Comparison of ENCODE assay signal across 19 cellular contexts in the genomic region with DNA sequence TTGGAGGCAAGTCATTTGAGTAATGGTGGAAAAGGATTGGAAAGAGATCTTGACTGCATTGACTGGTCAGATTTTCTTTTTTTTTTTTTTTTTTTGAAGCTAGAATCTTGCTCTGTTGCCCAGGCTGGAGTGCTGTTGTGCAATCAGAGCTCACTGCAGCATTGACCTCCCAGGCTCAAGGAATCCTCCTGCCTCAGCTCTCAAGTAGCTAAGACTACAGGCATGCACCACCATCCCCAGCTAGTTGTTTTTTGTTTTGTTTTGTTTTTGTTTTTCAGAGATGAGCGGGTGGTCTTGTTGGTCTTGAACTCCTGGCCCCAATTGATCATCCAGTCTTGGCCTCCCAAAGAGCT. TPM values are rescaled to one million over a fixed set of nuclear protein-coding genes. Genes with fewer than 3 reads are reported as not detected.
A peak's percentile ranks its signal among the peaks of the same experiment; 100 is the strongest.
DNase-seq lines count a peak whose midpoint lies in the region; ATAC-seq, FAIRE-seq and TF ChIP-seq lines count a peak whose summit lies in the region.
"Had no signal": no experiment of that assay in that cellular context is flagged by ENCODE, and none has a peak within 500 bp of the region (broad histone marks: within the 10 kb centered on the region; RNA-seq: fewer than 3 reads in every experiment).

No MANE protein-coding gene starts in this region.

- no peaks in the 10 kb centered on the region for H3K79me2 ChIP-seq in K562 (ENCODE audit: control insufficient read depth, insufficient read depth, low read length)

- no peaks in the 10 kb centered on the region for H3K9me3 ChIP-seq in K562 (replicated peaks; ENCODE audit: control insufficient read depth, insufficient read depth, low read depth, low read length)
- H3K9me3 ChIP-seq: BE2C had no signal

- no peaks in the 10 kb centered on the region for H3K36me3 ChIP-seq in K562 (ENCODE audit: control insufficient read depth, insufficient read depth, low read length)
- H3K36me3 ChIP-seq: BE2C had no signal

- no peak overlapping the region for H3K4me2 ChIP-seq in K562 (ENCODE audit: insufficient read depth, low read length)
- H3K4me2 ChIP-seq: GM23338 had no signal

- no peak for DNase-seq in K562 (ENCODE audit: extremely low read depth in 1 of 4, low spot score in 3 of 4)
- no peak for DNase-seq in stimulated activated CD4-positive, alpha-beta T cell treated with anti-CD3 and anti-CD28 coated beads, Interleukin-4, amount 100 ng/mL, for 24 hours
- DNase-seq: ACHN; BE2C; CD4-positive, alpha-beta memory T cell; DMS153; DMS79; GDM1; H9; KG1 had no signal

- TF ChIP-seq CTCF in C4-2B (conservative IDR thresholded peaks at IDR 0.05) (no peak), K562 (IDR thresholded peaks at IDR 0.05 in 2 of 3, conservative IDR thresholded peaks at IDR 0.05 in 1 of 3; ENCODE audit: insufficient read depth in 2 of 3, low read depth in 1 of 3, low read length in 3 of 3) (no peak)

- CTCF ChIA-PET in K562 (lab: Yijun Ruan, JAX; ENCODE audit: low intra/inter-chr PET ratio): no interaction called here

- no peak for FAIRE-seq in K562 (lab: Jason Lieb, UNC)
- FAIRE-seq: A204.1, GM12892, GM18507 had no signal

- ATAC-seq in K562 (no peak), GM21423 (IDR thresholded peaks at IDR 0.05; ENCODE audit: unreplicated experiment) (no peak), HG02798 (IDR thresholded peaks at IDR 0.05; ENCODE audit: poor library complexity, unreplicated experiment) (no peak)
- ATAC-seq: GM23338 had no signal

- TF ChIP-seq EP300 in Ishikawa (IDR thresholded peaks at IDR 0.05; ENCODE audit: borderline replicate concordance) (no peak), K562 (IDR thresholded peaks at IDR 0.05; ENCODE audit: low read length) (no peak)

- intact Hi-C loops in K562 (cut with micrococcal nuclease): no loop called here

- no peak for TF ChIP-seq POLR2A in K562 (conservative IDR thresholded peaks at IDR 0.05)

- H4K20me1 ChIP-seq in K562 (replicated peaks; ENCODE audit: control insufficient read depth, insufficient read depth, low read length): 0 out of 2 replicates have a peak, but pooled peaks cover 4% of the 10 kb centered on the region

- no peaks in the 10 kb centered on the region for H3K9me1 ChIP-seq in K562 (ENCODE audit: control insufficient read depth, insufficient read depth, low read length)

- 0% methylated on average over 1 of the region's 1 CpG for WGBS in K562 (ENCODE audit: insufficient coverage, low coverage, missing lambda C conversion rate)

- in situ Hi-C loops in K562 (cut with MboI): no loop called here

- peaks cover 6 to 20% of the 10 kb centered on the region in 2 experiments; a peak in 4 of 5 replicates for H3K27me3 ChIP-seq in K562 (ENCODE audit: control insufficient read depth in 2 of 2, insufficient read depth in 2 of 2, low read length in 2 of 2)
- H3K27me3 ChIP-seq: BE2C had no signal

- no peak overlapping the region for H3K9ac ChIP-seq in K562 (ENCODE audit: insufficient read depth in 1 of 2, low read depth in 2 of 2, low read length in 2 of 2)

- H3K4me1 ChIP-seq in K562 (replicated peaks in 1 of 2; ENCODE audit: control insufficient read depth in 2 of 2, insufficient read depth in 2 of 2, low read length in 2 of 2): peaks cover 4 to 5% of the 10 kb centered on the region in 2 experiments; a peak in 3 of 5 replicates

- no TSS peak for BruUV-seq in K562 (replicated peaks; lab: Mats Ljungman, UMichigan)

- H2AFZ ChIP-seq in K562 (ENCODE audit: low read depth, low read length): no peak overlapping the region
- H2AFZ ChIP-seq: GM23338 had no signal

- TF ChIP-seq RAD21 in Ishikawa (IDR thresholded peaks at IDR 0.05; ENCODE audit: low read depth) (no peak), K562 (CRISPR knock-in tag; conservative IDR thresholded peaks at IDR 0.05 in 1 of 2, IDR thresholded peaks at IDR 0.05 in 1 of 2) (no peak)

- POLR2A ChIA-PET in K562 (lab: Yijun Ruan, JAX): no interaction called here

- H3K27ac ChIP-seq in C4-2B: peak overlapping the region; percentile 77
- no peak overlapping the region for H3K27ac ChIP-seq in K562 (ENCODE audit: extremely low read depth, low read depth, low read length)

- H3K4me3 ChIP-seq in K562: no peak overlapping the region
- H3K4me3 ChIP-seq: GM23338 had no signal

TF ChIP-seq in Ishikawa, 13 proteins besides CTCF, POLR2A, EP300 and RAD21:
- TF ChIP-seq CEBPB (IDR thresholded peaks at IDR 0.05) (peak; percentile 36; the same call in 1 of the 2 replicates), CREB1 (IDR thresholded peaks at IDR 0.05; ENCODE audit: low read depth) (no peak)

TF ChIP-seq in K562, 482 proteins besides CTCF, POLR2A, EP300 and RAD21:
- TF ChIP-seq CEBPB (tag; IDR thresholded peaks at IDR 0.05) (peak; percentile 55), EWSR1 (IDR thresholded peaks at IDR 0.05; ENCODE audit: borderline replicate concordance, low read depth, partially characterized antibody) (no peak), ZNF121 (CRISPR knock-in tag; conservative IDR thresholded peaks at IDR 0.05) (peak; percentile 78)

RNA-seq across cellular contexts. Expression of a gene that starts 30.9 kb away (rescaled TPM):
- total RNA-seq in K562 (2011; cell fraction: chromatin; rRNA removed; ENCODE audit: low replicate concordance): 0.21 TPM in 1 of 2 replicates, not detected in the other
- 0.33 and 0.39 TPM in 2 replicates for total RNA-seq in K562 (2011; cell fraction: nucleolus; rRNA removed)
- total RNA-seq in K562 (2011; cell fraction: nucleoplasm; rRNA removed): not detected in 2 replicates
- total RNA-seq in K562 (2014; rRNA removed): 0.14 and 0.49 TPM in 2 replicates
- 0.06 and 0.07 TPM in 2 replicates for total RNA-seq in K562 (2014; rRNA removed; fragmentation: Illumina TruSeq; extraction: Trizol)
- 0.26 and 0.36 TPM in 2 replicates for total RNA-seq in K562 (2015; rRNA removed; fragmentation: Illumina TruSeq; extraction: Trizol)
- 0.29 and 0.83 TPM in 2 replicates for total RNA-seq in K562 (2021)
- 0.04 and 0.05 TPM in 2 replicates for polyA plus RNA-seq in K562 (2011; rRNA removed)
- 0.10 and 0.46 TPM in 2 replicates for polyA plus RNA-seq in K562 (2011; cell fraction: cytosol; rRNA removed)
- polyA plus RNA-seq in K562 (2011; cell fraction: nucleus; rRNA removed): 0.06 and 0.18 TPM in 2 replicates
- polyA plus RNA-seq in K562 (2012): 0.35 and 0.40 TPM in 2 replicates
- polyA plus RNA-seq in K562 (2014; fragmentation: Illumina TruSeq; extraction: Trizol): 0.10 and 0.18 TPM in 2 replicates
- polyA plus RNA-seq in K562 (2014; fragmentation: Nextera tagmentation; extraction: Ambion mirVana): under 1 TPM in 1 of 2 experiments, not detected in 1; 0.03 TPM
- polyA plus RNA-seq in K562 (2014; rRNA removed): 0.11 and 0.36 TPM in 2 replicates
- 0.06 TPM in 1 of 2 replicates, not detected in the other for polyA minus RNA-seq in K562 (2011; rRNA and poly(A)+ RNA removed)
- 0.29 TPM in 1 of 2 replicates, not detected in the other for polyA minus RNA-seq in K562 (2011; cell fraction: cytosol; rRNA and poly(A)+ RNA removed)
- 0.40 and 0.56 TPM in 2 replicates for polyA minus RNA-seq in K562 (2011; cell fraction: nucleus; rRNA and poly(A)+ RNA removed)
- polyA plus RNA-seq: CD14-positive monocyte had no signal
